18 cellular contexts compared by ENCODE assay signal in the genomic region with DNA sequence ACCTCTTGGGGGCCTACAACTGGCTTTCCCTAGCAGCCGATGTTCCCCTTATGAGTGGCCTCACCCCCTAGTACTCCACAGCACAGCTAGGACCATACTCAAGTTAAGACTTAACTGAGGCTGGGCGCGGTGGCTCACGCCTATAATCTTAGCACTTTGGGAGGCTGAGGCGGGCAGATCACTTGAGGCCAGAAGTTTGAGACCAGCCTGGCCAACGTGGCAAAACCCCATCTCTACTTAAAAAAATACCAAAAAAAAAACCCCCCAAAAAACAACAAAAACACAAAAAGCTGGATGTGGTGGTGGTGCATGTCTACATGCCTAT. TPM values are rescaled to one million over a fixed set of nuclear protein-coding genes. Genes with fewer than 3 reads are reported as not detected.
DNase-seq lines count a peak whose midpoint lies in the region; ATAC-seq, FAIRE-seq and TF ChIP-seq lines count a peak whose summit lies in the region.
"Not testable (repeated sequence)": the region's sequence is repeated elsewhere in the genome, so short reads cannot be mapped to it uniquely, and the experiment has no call there.
"Had no signal": no experiment of that assay in that cellular context is flagged by ENCODE, and none has a peak within 500 bp of the region (broad histone marks: within the 10 kb centered on the region; RNA-seq: fewer than 3 reads in every experiment).

No MANE protein-coding gene starts in this region.

- H3K4me1 Mint-ChIP-seq in naive thymus-derived CD8-positive, alpha-beta T cell = peaks cover 11 to 20% (median 17%) of the 10 kb centered on the region in 4 donors

- not testable (repeated sequence) for DNase-seq in GM12878 (ENCODE audit: low read depth, low spot score); naive thymus-derived CD8-positive, alpha-beta T cell

- TF ChIP-seq CTCF in Loucy (conservative IDR thresholded peaks at IDR 0.05; ENCODE audit: low read length); GM12878 (IDR thresholded peaks at IDR 0.05 in 2 of 3, conservative IDR thresholded peaks at IDR 0.05 in 1 of 3; ENCODE audit: control insufficient read depth in 2 of 3, extremely low read depth in 1 of 3, insufficient read depth in 1 of 3, low read depth in 3 of 3, low read length in 3 of 3): not testable (repeated sequence)

- H3K27me3 Mint-ChIP-seq in naive thymus-derived CD8-positive, alpha-beta T cell = not testable (repeated sequence)

- TF ChIP-seq POLR2A in GM12878 (IDR thresholded peaks at IDR 0.05; ENCODE audit: low read depth, low read length) = not testable (repeated sequence)

- not testable (repeated sequence) for H3K9me3 ChIP-seq in Loucy (ENCODE audit: insufficient read depth, low read depth, low read length); GM12878 (replicated peaks; ENCODE audit: control insufficient read depth, insufficient read depth, low read length); esophagus (ENCODE audit: control insufficient read depth in 2 of 2, insufficient read depth in 1 of 2, low read depth in 1 of 2, low read length in 1 of 2); subcutaneous abdominal adipose tissue (ENCODE audit: control insufficient read depth in 5 of 5, low read length in 5 of 5)

- H3K4me3 Mint-ChIP-seq in naive thymus-derived CD8-positive, alpha-beta T cell = not testable (repeated sequence)

- H3K27ac Mint-ChIP-seq in naive thymus-derived CD8-positive, alpha-beta T cell = peak overlapping the region in 6 of 10 donors; percentile 45 to 82 (median 80)

- H2AFZ ChIP-seq in Loucy (ENCODE audit: low read length); GM12878 (ENCODE audit: control insufficient read depth, low read depth, low read length): not testable (repeated sequence)

- H3K9me2 ChIP-seq in Loucy (replicated peaks; ENCODE audit: low read depth, low read length) = not testable (repeated sequence)

- not testable (repeated sequence) for TF ChIP-seq RAD21 in GM12878 (IDR thresholded peaks at IDR 0.05; ENCODE audit: insufficient read depth, low read depth, low read length)

- not testable (repeated sequence) for FAIRE-seq in GM12878 (lab: Jason Lieb, UNC)

- not testable (repeated sequence) for H3K79me2 ChIP-seq in Loucy (ENCODE audit: insufficient read depth, low read length); GM12878 (ENCODE audit: control insufficient read depth, insufficient read depth, low read length)

- BruUV-seq in GM12878 (replicated peaks; lab: Mats Ljungman, UMichigan) = not testable (repeated sequence)

- not testable (repeated sequence) for H3K36me3 ChIP-seq in Loucy (ENCODE audit: insufficient read depth, low read length); GM12878 (ENCODE audit: control insufficient read depth in 2 of 2, insufficient read depth in 2 of 2, low read length in 1 of 2)
- H3K36me3 ChIP-seq in esophagus (ENCODE audit: control insufficient read depth in 2 of 2, insufficient read depth in 2 of 2, low read length in 1 of 2) (peaks cover 0 to 18% of the 10 kb centered on the region in 2 donors), subcutaneous abdominal adipose tissue (ENCODE audit: control insufficient read depth in 5 of 5, insufficient read depth in 5 of 5, low read length in 5 of 5) (peaks cover 0 to 47% (median 40%) of the 10 kb centered on the region in 5 donors)

- H3F3A ChIP-seq in Loucy (ENCODE audit: low read depth) = not testable (repeated sequence)

- in situ Hi-C loops in GM12878 (cut with MboI) = not testable (repeated sequence)

- POLR2A ChIA-PET in GM12878 (lab: Charles Lee) = interaction anchor here (0.7 to 1.7 kb wide), 2 partner anchors 37 to 110 kb away, joined by 3 to 7 read pairs; no protein-coding TSS in a partner anchor
- POLR2A ChIA-PET in naive thymus-derived CD8-positive, alpha-beta T cell (lab: Charles Lee) = interaction anchor here (0.9 to 1.1 kb wide), 2 partner anchors 8 to 39 kb away, joined by 3 to 5 read pairs; no protein-coding TSS in a partner anchor

- not testable (repeated sequence) for H3K4me3 ChIP-seq in Loucy (ENCODE audit: low read length, poor library complexity, severe bottlenecking); GM12878; esophagus (ENCODE audit: low read depth in 1 of 2, low read length in 2 of 2); subcutaneous abdominal adipose tissue (ENCODE audit: low read depth in 1 of 5, low read length in 5 of 5)

- ATAC-seq in GM12878 = peak; percentile 44; the same call in 1 of the 3 replicates
- not testable (repeated sequence) for ATAC-seq in naive thymus-derived CD8-positive, alpha-beta T cell

- CTCF ChIA-PET in GM12878 (lab: Yijun Ruan, JAX) = interaction anchor here (0.8 to 2.1 kb wide), 4 partner anchors 8 to 963 kb away, joined by 3 to 18 read pairs (median 6); no protein-coding TSS in a partner anchor

- not testable (repeated sequence) for H3K9me3 Mint-ChIP-seq in naive thymus-derived CD8-positive, alpha-beta T cell

- not testable (repeated sequence) for TF ChIP-seq EP300 in GM12878 (IDR thresholded peaks at IDR 0.05; ENCODE audit: borderline replicate concordance in 1 of 2, control insufficient read depth in 1 of 2, low read depth in 2 of 2, low read length in 2 of 2)

- peaks cover 4 to 32% (median 10%) of the 10 kb centered on the region in 3 donors for H3K36me3 Mint-ChIP-seq in naive thymus-derived CD8-positive, alpha-beta T cell

- intact Hi-C loops in GM12878 (cut with micrococcal nuclease; ENCODE audit: unreplicated experiment) = not testable (repeated sequence)

- H3K4me2 ChIP-seq in Loucy (ENCODE audit: low read depth, low read length, poor library complexity, severe bottlenecking); GM12878 (ENCODE audit: control insufficient read depth, insufficient read depth): not testable (repeated sequence)

- 83% methylated on average over 6 of the region's 6 CpGs for WGBS in GM12878 (ENCODE audit: insufficient coverage, insufficient replicate concordance, low lambda C conversion rate, missing lambda C conversion rate)
- 78 to 85% methylated on average over 6 of the region's 6 CpGs for WGBS in esophagus, 2 donors

- SMC1A ChIA-PET in GM12878 (lab: Charles Lee; ENCODE audit: uncharacterized antibody, unreplicated experiment) = interaction anchor here (1.2 kb wide), 1 partner anchor 10 kb away, joined by 4 read pairs; no protein-coding TSS in a partner anchor

- peak overlapping the region; percentile 4 for H3K9ac ChIP-seq in Loucy (ENCODE audit: low read depth, low read length, poor library complexity, severe bottlenecking)
- not testable (repeated sequence) for H3K9ac ChIP-seq in GM12878 (ENCODE audit: control insufficient read depth, insufficient read depth, low read length); subcutaneous abdominal adipose tissue (ENCODE audit: low read length in 5 of 5)

- H3K27ac ChIP-seq in GM12878 (ENCODE audit: control insufficient read depth, insufficient read depth) = not testable (repeated sequence)
- H3K27ac ChIP-seq in esophagus (ENCODE audit: low read depth in 2 of 2, low read length in 1 of 2) (peak overlapping the region; percentile 75 to 88), subcutaneous abdominal adipose tissue (ENCODE audit: low read depth, low read length) (peak overlapping the region; percentile 46)

- H3K27me3 ChIP-seq in Loucy (ENCODE audit: insufficient read depth, low read length, poor library complexity, severe bottlenecking); GM12878 (replicated peaks in 1 of 2; ENCODE audit: control insufficient read depth in 2 of 2, insufficient read depth in 2 of 2, low read length in 1 of 2); esophagus (ENCODE audit: control insufficient read depth in 1 of 2, insufficient read depth in 2 of 2, low read length in 2 of 2); subcutaneous abdominal adipose tissue (ENCODE audit: control insufficient read depth in 5 of 5, insufficient read depth in 4 of 5, low read length in 5 of 5): not testable (repeated sequence)

- not testable (repeated sequence) for H4K20me1 ChIP-seq in Loucy (ENCODE audit: insufficient read depth, low read length, poor library complexity, severe bottlenecking); GM12878 (ENCODE audit: control insufficient read depth, insufficient read depth)

- RAD21 ChIA-PET in GM12878 (lab: Charles Lee; ENCODE audit: unreplicated experiment) = interaction anchor here (1.0 kb wide), 1 partner anchor 35 kb away, joined by 4 read pairs; no protein-coding TSS in a partner anchor

- not testable (repeated sequence) for H3K4me1 ChIP-seq in Loucy (ENCODE audit: insufficient read depth, low read length, poor library complexity, severe bottlenecking); GM12878 (ENCODE audit: control insufficient read depth, insufficient read depth, low read length)
- H3K4me1 ChIP-seq in esophagus (ENCODE audit: control insufficient read depth in 2 of 2, insufficient read depth in 2 of 2, low read length in 1 of 2) (peaks cover 3 to 41% of the 10 kb centered on the region in 2 donors), subcutaneous abdominal adipose tissue (ENCODE audit: control insufficient read depth in 5 of 5, insufficient read depth in 5 of 5, low read length in 5 of 5) (peaks cover 0 to 31% (median 23%) of the 10 kb centered on the region in 5 donors)

RNA-seq across cellular contexts. Expression of gene DNAJB2, which starts 7.9 kb away (rescaled TPM):
- total RNA-seq in GM12878 (2013; cell fraction: nucleolus; rRNA removed) = 69.3 and 75.5 TPM in 2 replicates
- total RNA-seq in GM12878 (2014; rRNA removed) = 13.4 and 14.6 TPM in 2 replicates
- total RNA-seq in GM12878 (2014; rRNA removed; fragmentation: Illumina TruSeq; extraction: Trizol) = 9.0 and 11.7 TPM in 2 replicates
- total RNA-seq in GM12878 (2021) = 19.3 and 20.8 TPM in 2 replicates
- 14.0 TPM for polyA plus RNA-seq in GM12878 (2011; ENCODE audit: low read depth)
- 27.4 and 36.5 TPM in 2 replicates for polyA plus RNA-seq in GM12878 (2011; rRNA removed)
- polyA plus RNA-seq in GM12878 (2011; cell fraction: cytosol; rRNA removed) = 29.5 and 29.9 TPM in 2 replicates
- polyA plus RNA-seq in GM12878 (2011; cell fraction: nucleus; rRNA removed) = 96.0 and 138 TPM in 2 replicates
- 33.8 and 36.8 TPM in 2 replicates for polyA plus RNA-seq in GM12878 (2012)
- 11.1 and 16.7 TPM in 2 replicates for polyA plus RNA-seq in GM12878 (2014; fragmentation: Illumina TruSeq; extraction: Trizol)
- under 1 TPM; 0.26 to 0.90 TPM for polyA plus RNA-seq in GM12878 (2014; fragmentation: Nextera tagmentation; extraction: Ambion mirVana)
- polyA plus RNA-seq in GM12878 (2014; rRNA removed) = 17.7 and 22.0 TPM in 2 replicates
- 1 to 10 TPM; 5.4 to 5.5 TPM for polyA plus RNA-seq in GM12878 (2016; fragmentation: Nextera tagmentation; extraction: Ambion mirVana)
- 21.0 and 29.5 TPM in 2 replicates for polyA minus RNA-seq in GM12878 (2011; rRNA and poly(A)+ RNA removed)
- polyA minus RNA-seq in GM12878 (2011; cell fraction: cytosol; rRNA and poly(A)+ RNA removed) = 12.3 and 13.1 TPM in 2 replicates
- polyA minus RNA-seq in GM12878 (2011; cell fraction: nucleus; rRNA and poly(A)+ RNA removed) = 35.7 and 47.4 TPM in 2 replicates
- 10 to 100 TPM; 42.4 to 47.8 TPM for polyA plus RNA-seq in esophagus
- total RNA-seq in naive thymus-derived CD8-positive, alpha-beta T cell = 100 to 1,000 TPM; 102 to 105 TPM
- 1 to 10 TPM; 5.0 to 6.6 (median 5.9) TPM for polyA plus RNA-seq in naive thymus-derived CD8-positive, alpha-beta T cell

RNA-seq across cellular contexts. Expression of gene PTPRN, which starts 22.1 kb away (rescaled TPM):
- not detected in 2 replicates for total RNA-seq in GM12878 (2013; cell fraction: nucleolus; rRNA removed)
- total RNA-seq in GM12878 (2014; rRNA removed) = not detected in 2 replicates
- total RNA-seq in GM12878 (2014; rRNA removed; fragmentation: Illumina TruSeq; extraction: Trizol) = not detected in 2 replicates
- not detected in 2 replicates for total RNA-seq in GM12878 (2021)
- polyA plus RNA-seq in GM12878 (2011; ENCODE audit: low read depth) = not detected
- polyA plus RNA-seq in GM12878 (2011; rRNA removed) = 0.35 and 0.69 TPM in 2 replicates
- polyA plus RNA-seq in GM12878 (2011; cell fraction: cytosol; rRNA removed) = 0.17 and 0.34 TPM in 2 replicates
- polyA plus RNA-seq in GM12878 (2011; cell fraction: nucleus; rRNA removed) = 0.29 and 0.40 TPM in 2 replicates
- 0.23 and 0.83 TPM in 2 replicates for polyA plus RNA-seq in GM12878 (2012)
- not detected in 2 replicates for polyA plus RNA-seq in GM12878 (2014; fragmentation: Illumina TruSeq; extraction: Trizol)
- not detected for polyA plus RNA-seq in GM12878 (2014; fragmentation: Nextera tagmentation; extraction: Ambion mirVana)
- 0.28 TPM in 1 of 2 replicates, not detected in the other for polyA plus RNA-seq in GM12878 (2014; rRNA removed)
- polyA plus RNA-seq in GM12878 (2016; fragmentation: Nextera tagmentation; extraction: Ambion mirVana) = not detected
- polyA minus RNA-seq in GM12878 (2011; rRNA and poly(A)+ RNA removed) = 0.15 and 0.77 TPM in 2 replicates
- polyA minus RNA-seq in GM12878 (2011; cell fraction: cytosol; rRNA and poly(A)+ RNA removed) = not detected in 2 replicates
- 0.24 TPM in 1 of 2 replicates, not detected in the other for polyA minus RNA-seq in GM12878 (2011; cell fraction: nucleus; rRNA and poly(A)+ RNA removed)
- under 1 TPM; 0.02 to 0.14 TPM for polyA plus RNA-seq in esophagus
- not detected for total RNA-seq in naive thymus-derived CD8-positive, alpha-beta T cell
- under 1 TPM in 2 of 3 donors, not detected in 1; 0.27 to 0.31 TPM for polyA plus RNA-seq in naive thymus-derived CD8-positive, alpha-beta T cell
- total RNA-seq: activated CD4-positive, alpha-beta T cell treated with anti-CD3 and anti-CD28 coated beads, Interleukin-2, amount 10 ng/mL, durations not matched to agents 24 days and 14 days; Calu3; foreskin keratinocyte; lower lobe of right lung; posterior vena cava had no signal
- polyA plus RNA-seq: foreskin keratinocyte had no signal

RNA-seq across cellular contexts. Expression of gene TUBA4A, which starts 33.4 kb away (rescaled TPM):
- total RNA-seq in GM12878 (2013; cell fraction: nucleolus; rRNA removed) = 33.4 and 45.6 TPM in 2 replicates
- total RNA-seq in GM12878 (2014; rRNA removed) (126 and 130 TPM in 2 replicates), GM12878 (2014; rRNA removed; fragmentation: Illumina TruSeq; extraction: Trizol) (81.9 and 89.4 TPM in 2 replicates), GM12878 (2021) (117 and 142 TPM in 2 replicates)
- 64.8 TPM for polyA plus RNA-seq in GM12878 (2011; ENCODE audit: low read depth)
- polyA plus RNA-seq in GM12878 (2011; rRNA removed) (85.4 and 270 TPM in 2 replicates), GM12878 (2014; fragmentation: Illumina TruSeq; extraction: Trizol) (308 and 325 TPM in 2 replicates), GM12878 (2014; fragmentation: Nextera tagmentation; extraction: Ambion mirVana) (10 to 100 TPM; 58.2 to 88.6 TPM), GM12878 (2014; rRNA removed) (118 and 122 TPM in 2 replicates), GM12878 (2016; fragmentation: Nextera tagmentation; extraction: Ambion mirVana) (100 to 1,000 TPM; 229 to 254 TPM), esophagus (100 to 1,000 TPM in 1 of 2 donors, 10 to 100 TPM in 1; 89.0 to 161 TPM)
- 383 and 456 TPM in 2 replicates for polyA plus RNA-seq in GM12878 (2011; cell fraction: cytosol; rRNA removed)
- polyA plus RNA-seq in GM12878 (2011; cell fraction: nucleus; rRNA removed) = 369 and 394 TPM in 2 replicates
- 102 and 109 TPM in 2 replicates for polyA plus RNA-seq in GM12878 (2012)
- polyA minus RNA-seq in GM12878 (2011; rRNA and poly(A)+ RNA removed) = 81.9 and 101 TPM in 2 replicates
- 32.6 and 48.3 TPM in 2 replicates for polyA minus RNA-seq in GM12878 (2011; cell fraction: cytosol; rRNA and poly(A)+ RNA removed)
- 54.6 and 92.9 TPM in 2 replicates for polyA minus RNA-seq in GM12878 (2011; cell fraction: nucleus; rRNA and poly(A)+ RNA removed)
- total RNA-seq in naive thymus-derived CD8-positive, alpha-beta T cell = 100 to 1,000 TPM; 143 to 144 TPM
- 100 to 1,000 TPM; 107 to 275 (median 122) TPM for polyA plus RNA-seq in naive thymus-derived CD8-positive, alpha-beta T cell

RNA-seq across cellular contexts. Expression of gene TUBA4B, which starts 34.0 kb away (rescaled TPM):
- not detected in 2 replicates for total RNA-seq in GM12878 (2013; cell fraction: nucleolus; rRNA removed)
- total RNA-seq in GM12878 (2014; rRNA removed) (not detected in 2 replicates), GM12878 (2014; rRNA removed; fragmentation: Illumina TruSeq; extraction: Trizol) (not detected in 2 replicates), GM12878 (2021) (not detected in 2 replicates)
- not detected for polyA plus RNA-seq in GM12878 (2011; ENCODE audit: low read depth)
- polyA plus RNA-seq in GM12878 (2011; rRNA removed) (0.07 TPM in 1 of 2 replicates, not detected in the other), GM12878 (2014; fragmentation: Illumina TruSeq; extraction: Trizol) (not detected in 2 replicates), GM12878 (2014; fragmentation: Nextera tagmentation; extraction: Ambion mirVana) (not detected), GM12878 (2014; rRNA removed) (not detected in 2 replicates), GM12878 (2016; fragmentation: Nextera tagmentation; extraction: Ambion mirVana) (not detected), esophagus (under 1 TPM in 1 of 2 donors, not detected in 1; 0.02 TPM)
- 0.07 TPM in 1 of 2 replicates, not detected in the other for polyA plus RNA-seq in GM12878 (2011; cell fraction: cytosol; rRNA removed)
- not detected in 2 replicates for polyA plus RNA-seq in GM12878 (2011; cell fraction: nucleus; rRNA removed)
- polyA plus RNA-seq in GM12878 (2012) = 0.20 TPM in 1 of 2 replicates, not detected in the other
- polyA minus RNA-seq in GM12878 (2011; rRNA and poly(A)+ RNA removed) = 0.26 TPM in 1 of 2 replicates, not detected in the other
- not detected in 2 replicates for polyA minus RNA-seq in GM12878 (2011; cell fraction: cytosol; rRNA and poly(A)+ RNA removed)
- not detected in 2 replicates for polyA minus RNA-seq in GM12878 (2011; cell fraction: nucleus; rRNA and poly(A)+ RNA removed)
- not detected for total RNA-seq in naive thymus-derived CD8-positive, alpha-beta T cell
- polyA plus RNA-seq in naive thymus-derived CD8-positive, alpha-beta T cell = not detected
- total RNA-seq: activated CD4-positive, alpha-beta T cell treated with anti-CD3 and anti-CD28 coated beads, Interleukin-2, amount 10 ng/mL, durations not matched to agents 24 days and 14 days; activated T-cell treated with anti-CD3 and anti-CD28 coated beads, Interleukin-2, amount 50 U/mL, for 4 hours; body of pancreas; Calu3; foreskin keratinocyte; H4; heart right ventricle; mucosa of gallbladder; neural crest cell; posterior vena cava; thyroid gland had no signal
- polyA plus RNA-seq: AG04450, heart right ventricle had no signal

RNA-seq across cellular contexts. Expression of gene STK16, which starts 41.8 kb away (rescaled TPM):
- 30.5 and 39.4 TPM in 2 replicates for total RNA-seq in GM12878 (2013; cell fraction: nucleolus; rRNA removed)
- total RNA-seq in GM12878 (2014; rRNA removed) = 11.0 and 13.6 TPM in 2 replicates
- 24.9 and 26.5 TPM in 2 replicates for total RNA-seq in GM12878 (2014; rRNA removed; fragmentation: Illumina TruSeq; extraction: Trizol)
- 28.8 and 33.9 TPM in 2 replicates for total RNA-seq in GM12878 (2021)
- 21.0 TPM for polyA plus RNA-seq in GM12878 (2011; ENCODE audit: low read depth)
- polyA plus RNA-seq in GM12878 (2011; rRNA removed) = 30.1 and 50.1 TPM in 2 replicates
- 75.5 and 87.5 TPM in 2 replicates for polyA plus RNA-seq in GM12878 (2011; cell fraction: cytosol; rRNA removed)
- 62.6 and 84.5 TPM in 2 replicates for polyA plus RNA-seq in GM12878 (2011; cell fraction: nucleus; rRNA removed)
- polyA plus RNA-seq in GM12878 (2012) = 25.4 and 31.7 TPM in 2 replicates
- polyA plus RNA-seq in GM12878 (2014; fragmentation: Illumina TruSeq; extraction: Trizol) = 23.0 and 45.6 TPM in 2 replicates
- polyA plus RNA-seq in GM12878 (2014; fragmentation: Nextera tagmentation; extraction: Ambion mirVana) = 1 to 10 TPM; 8.4 to 9.0 TPM
- 30.8 and 31.2 TPM in 2 replicates for polyA plus RNA-seq in GM12878 (2014; rRNA removed)
- 1 to 10 TPM; 4.3 to 5.9 TPM for polyA plus RNA-seq in GM12878 (2016; fragmentation: Nextera tagmentation; extraction: Ambion mirVana)
- polyA minus RNA-seq in GM12878 (2011; rRNA and poly(A)+ RNA removed) = 46.5 and 53.0 TPM in 2 replicates
- 11.4 and 14.6 TPM in 2 replicates for polyA minus RNA-seq in GM12878 (2011; cell fraction: cytosol; rRNA and poly(A)+ RNA removed)
- polyA minus RNA-seq in GM12878 (2011; cell fraction: nucleus; rRNA and poly(A)+ RNA removed) = 36.4 and 44.8 TPM in 2 replicates
- 10 to 100 TPM; 20.4 to 33.3 TPM for polyA plus RNA-seq in esophagus
- total RNA-seq in naive thymus-derived CD8-positive, alpha-beta T cell = 10 to 100 TPM; 22.4 to 22.6 TPM
- polyA plus RNA-seq in naive thymus-derived CD8-positive, alpha-beta T cell = 10 to 100 TPM; 21.6 to 25.8 (median 23.7) TPM
